1 cellular context compared by ENCODE assay signal in the genomic region with DNA sequence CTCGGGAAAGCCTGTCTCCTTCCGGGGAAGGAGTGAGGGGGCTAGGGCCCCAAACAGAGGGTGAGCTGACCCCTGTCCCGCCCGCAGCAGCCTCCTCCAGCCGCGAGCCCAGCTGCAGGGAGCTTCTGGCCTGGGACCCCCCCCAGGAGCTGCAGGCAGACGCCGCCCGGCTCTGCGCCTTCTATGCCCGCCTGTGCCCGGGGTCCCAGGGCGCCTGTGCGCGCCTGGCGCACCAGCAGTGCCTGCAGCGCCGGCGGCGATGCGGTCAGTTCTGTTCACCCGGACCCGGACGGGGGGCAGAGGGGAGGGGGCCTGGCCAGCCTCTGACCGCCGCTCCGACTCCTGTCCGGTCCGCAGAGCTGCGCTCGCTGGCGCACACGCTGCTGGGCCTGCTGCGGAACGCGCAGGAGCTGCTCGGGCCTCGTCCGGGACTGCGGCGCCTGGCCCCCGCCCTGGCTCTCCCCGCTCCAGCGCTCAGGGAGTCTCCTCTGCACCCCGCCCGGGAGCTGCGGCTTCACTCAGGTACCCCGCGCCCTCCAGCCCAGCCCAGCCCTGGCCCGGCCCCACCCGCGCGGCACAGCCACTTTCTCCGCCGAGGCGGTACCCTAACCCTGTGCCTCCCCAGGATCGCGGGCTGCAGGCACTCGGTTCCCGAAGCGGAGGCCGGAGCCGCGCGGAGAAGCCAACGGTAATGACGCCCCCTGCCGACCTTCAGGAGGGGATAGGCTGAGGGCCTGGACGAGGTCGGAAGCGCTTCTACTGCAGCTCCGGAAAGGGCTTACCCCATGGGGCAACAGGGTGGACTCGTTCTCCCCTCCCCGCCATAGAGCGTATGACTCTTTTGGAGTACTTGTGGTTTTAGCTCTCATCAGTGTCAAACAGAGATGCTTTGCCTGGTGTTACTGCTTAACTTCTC.
TF ChIP-seq lines count a peak whose summit lies in the region.

No MANE protein-coding gene starts in this region.

TF ChIP-seq in HepG2, 621 proteins besides CTCF, POLR2A, EP300 and RAD21 (continued from another document and continues in another):
- no peak for TF ChIP-seq PLSCR1 (CRISPR knock-in tag; IDR thresholded peaks at IDR 0.05; ENCODE audit: borderline replicate concordance)
- TF ChIP-seq ZNF17 (CRISPR knock-in tag; IDR thresholded peaks at IDR 0.05), result no peak
- TF ChIP-seq SOX5 (CRISPR knock-in tag; IDR thresholded peaks at IDR 0.05; ENCODE audit: borderline replicate concordance), result no peak
- TF ChIP-seq MEIS2 (CRISPR knock-in tag; IDR thresholded peaks at IDR 0.05), result no peak
- peak; percentile 73 for TF ChIP-seq XRCC5 (optimal IDR thresholded peaks at IDR 0.05; ENCODE audit: low read length)
- TF ChIP-seq, protein P1, sequence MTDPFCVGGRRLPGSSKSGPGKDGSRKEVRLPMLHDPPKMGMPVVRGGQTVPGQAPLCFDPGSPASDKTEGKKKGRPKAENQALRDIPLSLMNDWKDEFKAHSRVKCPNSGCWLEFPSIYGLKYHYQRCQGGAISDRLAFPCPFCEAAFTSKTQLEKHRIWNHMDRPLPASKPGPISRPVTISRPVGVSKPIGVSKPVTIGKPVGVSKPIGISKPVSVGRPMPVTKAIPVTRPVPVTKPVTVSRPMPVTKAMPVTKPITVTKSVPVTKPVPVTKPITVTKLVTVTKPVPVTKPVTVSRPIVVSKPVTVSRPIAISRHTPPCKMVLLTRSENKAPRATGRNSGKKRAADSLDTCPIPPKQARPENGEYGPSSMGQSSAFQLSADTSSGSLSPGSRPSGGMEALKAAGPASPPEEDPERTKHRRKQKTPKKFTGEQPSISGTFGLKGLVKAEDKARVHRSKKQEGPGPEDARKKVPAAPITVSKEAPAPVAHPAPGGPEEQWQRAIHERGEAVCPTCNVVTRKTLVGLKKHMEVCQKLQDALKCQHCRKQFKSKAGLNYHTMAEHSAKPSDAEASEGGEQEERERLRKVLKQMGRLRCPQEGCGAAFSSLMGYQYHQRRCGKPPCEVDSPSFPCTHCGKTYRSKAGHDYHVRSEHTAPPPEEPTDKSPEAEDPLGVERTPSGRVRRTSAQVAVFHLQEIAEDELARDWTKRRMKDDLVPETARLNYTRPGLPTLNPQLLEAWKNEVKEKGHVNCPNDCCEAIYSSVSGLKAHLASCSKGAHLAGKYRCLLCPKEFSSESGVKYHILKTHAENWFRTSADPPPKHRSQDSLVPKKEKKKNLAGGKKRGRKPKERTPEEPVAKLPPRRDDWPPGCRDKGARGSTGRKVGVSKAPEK (CRISPR knock-in tag; IDR thresholded peaks at IDR 0.05; ENCODE audit: borderline replicate concordance), result no peak
- no peak for TF ChIP-seq HCFC1 (IDR thresholded peaks at IDR 0.05; ENCODE audit: low read depth, low read length)
- TF ChIP-seq TBX2 (CRISPR knock-in tag; IDR thresholded peaks at IDR 0.05; ENCODE audit: borderline replicate concordance), result 0 out of 2 replicates have a peak, but pooled peaks have one; percentile 19
- TF ChIP-seq, protein P2, sequence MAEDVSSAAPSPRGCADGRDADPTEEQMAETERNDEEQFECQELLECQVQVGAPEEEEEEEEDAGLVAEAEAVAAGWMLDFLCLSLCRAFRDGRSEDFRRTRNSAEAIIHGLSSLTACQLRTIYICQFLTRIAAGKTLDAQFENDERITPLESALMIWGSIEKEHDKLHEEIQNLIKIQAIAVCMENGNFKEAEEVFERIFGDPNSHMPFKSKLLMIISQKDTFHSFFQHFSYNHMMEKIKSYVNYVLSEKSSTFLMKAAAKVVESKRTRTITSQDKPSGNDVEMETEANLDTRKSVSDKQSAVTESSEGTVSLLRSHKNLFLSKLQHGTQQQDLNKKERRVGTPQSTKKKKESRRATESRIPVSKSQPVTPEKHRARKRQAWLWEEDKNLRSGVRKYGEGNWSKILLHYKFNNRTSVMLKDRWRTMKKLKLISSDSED (CRISPR knock-in tag; IDR thresholded peaks at IDR 0.05), result no peak
- no peak for TF ChIP-seq ZNF841 (CRISPR knock-in tag; IDR thresholded peaks at IDR 0.05; ENCODE audit: borderline replicate concordance)
- TF ChIP-seq, protein P3, sequence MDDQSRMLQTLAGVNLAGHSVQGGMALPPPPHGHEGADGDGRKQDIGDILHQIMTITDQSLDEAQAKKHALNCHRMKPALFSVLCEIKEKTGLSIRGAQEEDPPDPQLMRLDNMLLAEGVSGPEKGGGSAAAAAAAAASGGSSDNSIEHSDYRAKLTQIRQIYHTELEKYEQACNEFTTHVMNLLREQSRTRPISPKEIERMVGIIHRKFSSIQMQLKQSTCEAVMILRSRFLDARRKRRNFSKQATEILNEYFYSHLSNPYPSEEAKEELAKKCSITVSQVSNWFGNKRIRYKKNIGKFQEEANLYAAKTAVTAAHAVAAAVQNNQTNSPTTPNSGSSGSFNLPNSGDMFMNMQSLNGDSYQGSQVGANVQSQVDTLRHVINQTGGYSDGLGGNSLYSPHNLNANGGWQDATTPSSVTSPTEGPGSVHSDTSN (CRISPR knock-in tag; IDR thresholded peaks at IDR 0.05; ENCODE audit: borderline replicate concordance), result no peak
- no peak for TF ChIP-seq ZNF703 (CRISPR knock-in tag; IDR thresholded peaks at IDR 0.05; ENCODE audit: borderline replicate concordance)
- TF ChIP-seq SP140L (CRISPR knock-in tag; IDR thresholded peaks at IDR 0.05; ENCODE audit: borderline replicate concordance), result no peak
- TF ChIP-seq CEBPB (IDR thresholded peaks at IDR 0.05; ENCODE audit: borderline replicate concordance, low read depth, low read length), result no peak
- TF ChIP-seq, protein P4, sequence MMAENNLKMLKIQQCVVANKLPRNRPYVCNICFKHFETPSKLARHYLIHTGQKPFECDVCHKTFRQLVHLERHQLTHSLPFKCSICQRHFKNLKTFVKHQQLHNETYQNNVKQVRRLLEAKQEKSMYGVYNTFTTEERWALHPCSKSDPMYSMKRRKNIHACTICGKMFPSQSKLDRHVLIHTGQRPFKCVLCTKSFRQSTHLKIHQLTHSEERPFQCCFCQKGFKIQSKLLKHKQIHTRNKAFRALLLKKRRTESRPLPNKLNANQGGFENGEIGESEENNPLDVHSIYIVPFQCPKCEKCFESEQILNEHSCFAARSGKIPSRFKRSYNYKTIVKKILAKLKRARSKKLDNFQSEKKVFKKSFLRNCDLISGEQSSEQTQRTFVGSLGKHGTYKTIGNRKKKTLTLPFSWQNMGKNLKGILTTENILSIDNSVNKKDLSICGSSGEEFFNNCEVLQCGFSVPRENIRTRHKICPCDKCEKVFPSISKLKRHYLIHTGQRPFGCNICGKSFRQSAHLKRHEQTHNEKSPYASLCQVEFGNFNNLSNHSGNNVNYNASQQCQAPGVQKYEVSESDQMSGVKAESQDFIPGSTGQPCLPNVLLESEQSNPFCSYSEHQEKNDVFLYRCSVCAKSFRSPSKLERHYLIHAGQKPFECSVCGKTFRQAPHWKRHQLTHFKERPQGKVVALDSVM (CRISPR knock-in tag; IDR thresholded peaks at IDR 0.05), result peak; percentile 75; the same call in 1 of the 2 replicates
- no peak; the same call in 1 of the 2 replicates for TF ChIP-seq ZBTB34 (CRISPR knock-in tag; IDR thresholded peaks at IDR 0.05)
- peak; percentile 29; the same call in 1 of the 2 replicates for TF ChIP-seq BCL6 (CRISPR knock-in tag; IDR thresholded peaks at IDR 0.05)
- TF ChIP-seq, protein P5, sequence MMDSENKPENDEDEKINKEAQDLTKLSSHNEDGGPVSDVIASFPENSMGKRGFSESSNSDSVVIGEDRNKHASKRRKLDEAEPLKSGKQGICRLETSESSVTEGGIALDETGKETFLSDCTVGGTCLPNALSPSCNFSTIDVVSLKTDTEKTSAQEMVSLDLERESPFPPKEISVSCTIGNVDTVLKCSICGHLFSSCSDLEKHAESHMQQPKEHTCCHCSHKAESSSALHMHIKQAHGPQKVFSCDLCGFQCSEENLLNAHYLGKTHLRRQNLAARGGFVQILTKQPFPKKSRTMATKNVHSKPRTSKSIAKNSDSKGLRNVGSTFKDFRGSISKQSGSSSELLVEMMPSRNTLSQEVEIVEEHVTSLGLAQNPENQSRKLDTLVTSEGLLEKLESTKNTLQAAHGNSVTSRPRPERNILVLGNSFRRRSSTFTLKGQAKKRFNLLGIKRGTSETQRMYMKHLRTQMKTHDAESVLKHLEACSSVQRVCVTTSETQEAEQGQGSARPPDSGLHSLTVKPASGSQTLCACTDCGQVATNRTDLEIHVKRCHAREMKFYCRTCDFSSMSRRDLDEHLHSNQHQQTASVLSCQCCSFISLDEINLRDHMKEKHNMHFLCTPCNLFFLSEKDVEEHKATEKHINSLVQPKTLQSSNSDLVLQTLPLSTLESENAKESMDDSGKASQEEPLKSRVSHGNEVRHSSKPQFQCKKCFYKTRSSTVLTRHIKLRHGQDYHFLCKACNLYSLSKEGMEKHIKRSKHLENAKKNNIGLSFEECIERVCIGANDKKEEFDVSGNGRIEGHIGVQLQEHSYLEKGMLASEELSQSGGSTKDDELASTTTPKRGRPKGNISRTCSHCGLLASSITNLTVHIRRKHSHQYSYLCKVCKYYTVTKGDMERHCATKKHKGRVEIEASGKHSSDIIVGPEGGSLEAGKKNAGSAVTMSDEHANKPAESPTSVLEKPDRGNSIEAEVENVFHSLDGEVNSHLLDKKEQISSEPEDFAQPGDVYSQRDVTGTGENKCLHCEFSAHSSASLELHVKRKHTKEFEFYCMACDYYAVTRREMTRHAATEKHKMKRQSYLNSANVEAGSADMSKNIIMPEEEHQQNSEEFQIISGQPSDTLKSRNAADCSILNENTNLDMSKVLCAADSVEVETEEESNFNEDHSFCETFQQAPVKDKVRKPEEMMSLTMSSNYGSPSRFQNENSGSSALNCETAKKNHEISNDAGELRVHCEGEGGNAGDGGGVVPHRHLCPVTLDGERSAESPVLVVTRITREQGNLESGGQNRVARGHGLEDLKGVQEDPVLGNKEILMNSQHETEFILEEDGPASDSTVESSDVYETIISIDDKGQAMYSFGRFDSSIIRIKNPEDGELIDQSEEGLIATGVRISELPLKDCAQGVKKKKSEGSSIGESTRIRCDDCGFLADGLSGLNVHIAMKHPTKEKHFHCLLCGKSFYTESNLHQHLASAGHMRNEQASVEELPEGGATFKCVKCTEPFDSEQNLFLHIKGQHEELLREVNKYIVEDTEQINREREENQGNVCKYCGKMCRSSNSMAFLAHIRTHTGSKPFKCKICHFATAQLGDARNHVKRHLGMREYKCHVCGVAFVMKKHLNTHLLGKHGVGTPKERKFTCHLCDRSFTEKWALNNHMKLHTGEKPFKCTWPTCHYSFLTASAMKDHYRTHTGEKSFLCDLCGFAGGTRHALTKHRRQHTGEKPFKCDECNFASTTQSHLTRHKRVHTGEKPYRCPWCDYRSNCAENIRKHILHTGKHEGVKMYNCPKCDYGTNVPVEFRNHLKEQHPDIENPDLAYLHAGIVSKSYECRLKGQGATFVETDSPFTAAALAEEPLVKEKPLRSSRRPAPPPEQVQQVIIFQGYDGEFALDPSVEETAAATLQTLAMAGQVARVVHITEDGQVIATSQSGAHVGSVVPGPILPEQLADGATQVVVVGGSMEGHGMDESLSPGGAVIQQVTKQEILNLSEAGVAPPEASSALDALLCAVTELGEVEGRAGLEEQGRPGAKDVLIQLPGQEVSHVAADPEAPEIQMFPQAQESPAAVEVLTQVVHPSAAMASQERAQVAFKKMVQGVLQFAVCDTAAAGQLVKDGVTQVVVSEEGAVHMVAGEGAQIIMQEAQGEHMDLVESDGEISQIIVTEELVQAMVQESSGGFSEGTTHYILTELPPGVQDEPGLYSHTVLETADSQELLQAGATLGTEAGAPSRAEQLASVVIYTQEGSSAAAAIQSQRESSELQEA (CRISPR knock-in tag; IDR thresholded peaks at IDR 0.05; ENCODE audit: not compliant biosample characterization), result peak; percentile 33
- TF ChIP-seq IRX3 (CRISPR knock-in tag; IDR thresholded peaks at IDR 0.05; ENCODE audit: borderline replicate concordance, low read depth), result no peak
- no peak for TF ChIP-seq ATF1 (CRISPR knock-in tag; IDR thresholded peaks at IDR 0.05)
- no peak for TF ChIP-seq ZBTB42 (CRISPR knock-in tag; IDR thresholded peaks at IDR 0.05)
- TF ChIP-seq SOX13 (IDR thresholded peaks at IDR 0.05), result no peak; the same call in 1 of the 2 replicates
- no peak for TF ChIP-seq SOX13 (CRISPR knock-in tag; conservative IDR thresholded peaks at IDR 0.05 in 1 of 2, IDR thresholded peaks at IDR 0.05 in 1 of 2)
- TF ChIP-seq ZNF543 (CRISPR knock-in tag; IDR thresholded peaks at IDR 0.05), result no peak; the same call in 1 of the 2 replicates
- no peak for TF ChIP-seq ZNF557 (CRISPR knock-in tag; IDR thresholded peaks at IDR 0.05)
- TF ChIP-seq MTF1 (CRISPR knock-in tag; IDR thresholded peaks at IDR 0.05), result no peak
- no peak for TF ChIP-seq SETDB1 (CRISPR knock-in tag; IDR thresholded peaks at IDR 0.05; ENCODE audit: borderline replicate concordance)
- TF ChIP-seq, protein P6, sequence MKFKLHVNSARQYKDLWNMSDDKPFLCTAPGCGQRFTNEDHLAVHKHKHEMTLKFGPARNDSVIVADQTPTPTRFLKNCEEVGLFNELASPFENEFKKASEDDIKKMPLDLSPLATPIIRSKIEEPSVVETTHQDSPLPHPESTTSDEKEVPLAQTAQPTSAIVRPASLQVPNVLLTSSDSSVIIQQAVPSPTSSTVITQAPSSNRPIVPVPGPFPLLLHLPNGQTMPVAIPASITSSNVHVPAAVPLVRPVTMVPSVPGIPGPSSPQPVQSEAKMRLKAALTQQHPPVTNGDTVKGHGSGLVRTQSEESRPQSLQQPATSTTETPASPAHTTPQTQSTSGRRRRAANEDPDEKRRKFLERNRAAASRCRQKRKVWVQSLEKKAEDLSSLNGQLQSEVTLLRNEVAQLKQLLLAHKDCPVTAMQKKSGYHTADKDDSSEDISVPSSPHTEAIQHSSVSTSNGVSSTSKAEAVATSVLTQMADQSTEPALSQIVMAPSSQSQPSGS (CRISPR knock-in tag; IDR thresholded peaks at IDR 0.05), result no peak
- TF ChIP-seq ZNF317 (CRISPR knock-in tag; IDR thresholded peaks at IDR 0.05), result no peak
- no peak for TF ChIP-seq ZSCAN31 (CRISPR knock-in tag; IDR thresholded peaks at IDR 0.05; ENCODE audit: low read depth)
- TF ChIP-seq TRIM22 (IDR thresholded peaks at IDR 0.05), result no peak
